ENCODE assay signal across 8 cellular contexts in the genomic region with DNA sequence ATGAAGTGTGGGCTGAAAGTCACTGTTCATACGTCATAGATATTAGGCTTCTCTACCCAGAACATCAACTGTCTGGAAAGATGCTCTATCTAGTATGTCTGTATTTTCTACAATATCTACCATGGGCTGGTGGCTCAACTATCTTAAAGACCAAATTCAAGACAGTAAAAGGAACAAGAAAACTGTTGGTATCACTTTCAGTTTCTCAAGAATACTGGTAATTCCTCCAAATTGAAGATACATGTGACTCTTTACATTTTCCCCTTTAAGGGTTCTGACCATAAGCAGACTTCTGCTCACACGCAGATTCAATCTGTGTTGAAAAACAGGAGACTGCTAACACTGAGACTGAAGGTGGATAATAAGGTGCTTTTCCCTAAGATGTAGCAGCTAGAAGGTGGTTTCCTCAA. TPM values are rescaled to one million over a fixed set of nuclear protein-coding genes. Genes with fewer than 3 reads are reported as not detected.
A peak's percentile ranks its signal among the peaks of the same experiment; 100 is the strongest.
DNase-seq lines count a peak whose midpoint lies in the region; ATAC-seq, FAIRE-seq and TF ChIP-seq lines count a peak whose summit lies in the region.

No MANE protein-coding gene starts in this region.

- no peak overlapping the region for H4K12ac ChIP-seq in trophoblast cell (ENCODE audit: low read depth, low read length)

- H3K27me3 Mint-ChIP-seq in GM23338 (ENCODE audit: insufficient read depth, low read depth, poor library complexity), result peaks cover 5% of the 10 kb centered on the region

- H3K4me2 ChIP-seq in GM23338 (no peak overlapping the region), mesenchymal stem cell (ENCODE audit: low read length, poor library complexity, severe bottlenecking) (no peak overlapping the region), trophoblast cell (ENCODE audit: low read length) (no peak overlapping the region)

- H2BK120ac ChIP-seq in mesenchymal stem cell (ENCODE audit: low read depth, low read length) (no peak overlapping the region), trophoblast cell (ENCODE audit: insufficient read depth, low read length, poor library complexity) (no peak overlapping the region)

- H3K9ac ChIP-seq in mesenchymal stem cell (ENCODE audit: low read length), result no peak overlapping the region
- H3K9ac ChIP-seq in trophoblast cell (ENCODE audit: low read length), result no peak overlapping the region

- H4K8ac ChIP-seq in mesenchymal stem cell (ENCODE audit: low read length), result no peak overlapping the region
- H4K8ac ChIP-seq in trophoblast cell (ENCODE audit: low read depth, low read length), result no peak overlapping the region

- H3K4me1 ChIP-seq in GM23338 (ENCODE audit: insufficient read depth), result peaks cover 25% of the 10 kb centered on the region
- peaks cover 10% of the 10 kb centered on the region for H3K4me1 ChIP-seq in mesenchymal stem cell (ENCODE audit: control insufficient read depth, insufficient read depth, low read depth, low read length)
- no peaks in the 10 kb centered on the region for H3K4me1 ChIP-seq in trophoblast cell (ENCODE audit: control insufficient read depth in 1 of 2, insufficient read depth in 2 of 2, low read length in 2 of 2)

- H3K27me3 ChIP-seq in GM23338 (ENCODE audit: insufficient read depth), result no peaks in the 10 kb centered on the region
- no peaks in the 10 kb centered on the region for H3K27me3 ChIP-seq in mesenchymal stem cell (ENCODE audit: control insufficient read depth in 1 of 2, insufficient read depth in 1 of 2, low read length in 2 of 2)
- no peaks in the 10 kb centered on the region for H3K27me3 ChIP-seq in trophoblast cell (ENCODE audit: insufficient read depth, low read length)

- no peak for DNase-seq in GM23338 (ENCODE audit: low spot score)
- DNase-seq in NOMO-1 treated with DMSO at 0.1 percent for 48 hours (lab: John Stamatoyannopoulos, UW; ENCODE audit: unreplicated experiment), result peak; percentile 75
- DNase-seq in mesenchymal stem cell, result peak; percentile 26
- no peak for DNase-seq in activated effector memory CD4-positive, alpha-beta T cell treated with Interleukin-2 at 50 U/mL for 16 hours
- no peak for DNase-seq in D721Med (ENCODE audit: insufficient read length, low spot score)
- DNase-seq in trophoblast cell, result no peak
- no peak for DNase-seq in NCI-H345 treated with DMSO at 0.1 percent for 48 hours (lab: John Stamatoyannopoulos, UW; ENCODE audit: unreplicated experiment)

- no peak overlapping the region for H2AFZ ChIP-seq in GM23338
- H2AFZ ChIP-seq in mesenchymal stem cell (ENCODE audit: low read depth, low read length), result no peak overlapping the region
- H2AFZ ChIP-seq in trophoblast cell (ENCODE audit: insufficient read depth, low read length, poor library complexity), result no peak overlapping the region

- H3K4me1 Mint-ChIP-seq in GM23338, result peaks cover 32% of the 10 kb centered on the region

- H3K27ac Mint-ChIP-seq in GM23338, result no peak overlapping the region

- H3K79me2 ChIP-seq in GM23338 (replicated peaks; ENCODE audit: insufficient read depth) (peaks cover 100% of the 10 kb centered on the region), trophoblast cell (ENCODE audit: control insufficient read depth, insufficient read depth, low read length, poor library complexity) (peaks cover 3% of the 10 kb centered on the region)

- no peak overlapping the region for H3K4me3 Mint-ChIP-seq in GM23338

- FAIRE-seq in D721Med (lab: Jason Lieb, UNC), result no peak

- peak overlapping the region; percentile 11; the same call in 1 of the 2 replicates for H3K27ac ChIP-seq in GM23338 (ENCODE audit: low read depth)
- H3K27ac ChIP-seq in mesenchymal stem cell (ENCODE audit: low read length, poor library complexity, severe bottlenecking), result no peak overlapping the region
- no peak overlapping the region for H3K27ac ChIP-seq in trophoblast cell (ENCODE audit: low read depth, low read length)

- H3K4me3 ChIP-seq in GM23338, result no peak overlapping the region
- H3K4me3 ChIP-seq in mesenchymal stem cell (ENCODE audit: insufficient read depth in 1 of 2, low read depth in 1 of 2, low read length in 2 of 2), result no peak overlapping the region
- no peak overlapping the region for H3K4me3 ChIP-seq in trophoblast cell (ENCODE audit: low read depth, low read length)

- H4K20me1 ChIP-seq in GM23338 (replicated peaks; ENCODE audit: insufficient read depth), result peaks cover 65% of the 10 kb centered on the region

- no peak overlapping the region for H2BK5ac ChIP-seq in mesenchymal stem cell (ENCODE audit: low read depth, low read length, poor library complexity, severe bottlenecking)
- H2BK5ac ChIP-seq in trophoblast cell (ENCODE audit: low read depth, low read length, poor library complexity), result no peak overlapping the region

- no peak for TF ChIP-seq CTCF in GM23338 (conservative IDR thresholded peaks at IDR 0.05; ENCODE audit: low read depth in 2 of 2)
- TF ChIP-seq CTCF in D721Med (IDR thresholded peaks at IDR 0.05; ENCODE audit: insufficient read depth, missing control alignments), result no peak

- no peak overlapping the region for H3K18ac ChIP-seq in mesenchymal stem cell (ENCODE audit: low read depth in 1 of 2, low read length in 2 of 2)
- H3K18ac ChIP-seq in trophoblast cell (ENCODE audit: low read length), result no peak overlapping the region

- peaks cover 19% of the 10 kb centered on the region for H3K36me3 Mint-ChIP-seq in GM23338 (ENCODE audit: low read depth)

- H3K14ac ChIP-seq in mesenchymal stem cell (ENCODE audit: low read length in 2 of 2), result no peak overlapping the region
- no peak overlapping the region for H3K14ac ChIP-seq in trophoblast cell (ENCODE audit: low read length)

- ATAC-seq in GM18502 (IDR thresholded peaks at IDR 0.05; ENCODE audit: poor library complexity, unreplicated experiment) (peak; percentile 53), GM23338 (no peak)

- H3K9me2 ChIP-seq in GM23338 (ENCODE audit: insufficient read depth), result no peaks in the 10 kb centered on the region

- H2BK15ac ChIP-seq in mesenchymal stem cell (ENCODE audit: low read depth, poor library complexity, severe bottlenecking), result no peak overlapping the region

- H2AK5ac ChIP-seq in mesenchymal stem cell (ENCODE audit: low read length, severe bottlenecking) (no peak overlapping the region), trophoblast cell (ENCODE audit: low read length) (no peak overlapping the region)

- no peak overlapping the region for H3K23ac ChIP-seq in mesenchymal stem cell (ENCODE audit: low read length in 2 of 2)
- H3K23ac ChIP-seq in trophoblast cell (ENCODE audit: low read length), result no peak overlapping the region

- H3K9me3 ChIP-seq in mesenchymal stem cell (ENCODE audit: control insufficient read depth, low read length), result no peaks in the 10 kb centered on the region
- H3K9me3 ChIP-seq in trophoblast cell (ENCODE audit: insufficient read depth, low read depth, low read length), result no peaks in the 10 kb centered on the region

- H4K91ac ChIP-seq in mesenchymal stem cell (ENCODE audit: low read length), result no peak overlapping the region
- H4K91ac ChIP-seq in trophoblast cell (ENCODE audit: low read depth, low read length), result no peak overlapping the region

- H3K36me3 ChIP-seq in GM23338 (ENCODE audit: insufficient read depth) (no peaks in the 10 kb centered on the region; the same call in 1 of the 2 replicates), mesenchymal stem cell (ENCODE audit: control insufficient read depth in 1 of 2, insufficient read depth in 2 of 2, low read depth in 1 of 2, low read length in 2 of 2) (peaks cover 7 to 15% of the 10 kb centered on the region in 2 experiments), trophoblast cell (ENCODE audit: control insufficient read depth in 1 of 2, insufficient read depth in 2 of 2, low read length in 2 of 2) (no peaks in the 10 kb centered on the region)

- H2BK12ac ChIP-seq in mesenchymal stem cell (ENCODE audit: low read length in 2 of 2), result no peak overlapping the region
- no peak overlapping the region for H2BK12ac ChIP-seq in trophoblast cell (ENCODE audit: low read length)

- 0 out of 3 replicates have a peak, but pooled peaks cover 3% of the 10 kb centered on the region for H3K9me3 Mint-ChIP-seq in GM23338

- no peaks in the 10 kb centered on the region for H3F3A ChIP-seq in GM23338 (replicated peaks; ENCODE audit: low read depth)

- no peak overlapping the region for H3K4ac ChIP-seq in mesenchymal stem cell (ENCODE audit: low read depth in 1 of 2, low read length in 2 of 2)
- H3K4ac ChIP-seq in trophoblast cell (ENCODE audit: low read depth, low read length), result no peak overlapping the region

- no CpG with 5 or more reads among the region's 2 CpGs for WGBS in mesenchymal stem cell
- WGBS in trophoblast cell (ENCODE audit: extremely low coverage, insufficient coverage, insufficient read length), result no CpG with 5 or more reads among the region's 2 CpGs

- H3K79me1 ChIP-seq in mesenchymal stem cell (replicated peaks; ENCODE audit: low read length, poor library complexity, severe bottlenecking) (peaks cover 10% of the 10 kb centered on the region), trophoblast cell (ENCODE audit: low read length) (no peaks in the 10 kb centered on the region)

TF ChIP-seq in GM23338, 12 proteins besides CTCF, POLR2A, EP300 and RAD21 (continues in another document):
- no peak for TF ChIP-seq POLR2AphosphoS5 (IDR thresholded peaks at IDR 0.05; ENCODE audit: low read depth)

RNA-seq across cellular contexts. Expression of a gene that starts 24.2 kb away (rescaled TPM):
- 116 and 178 TPM in 2 replicates for total RNA-seq in GM23338 (2014; rRNA removed; shearing (Covaris generic))
- polyA plus RNA-seq in GM23338 (2016; fragmentation: Nextera tagmentation; extraction: Ambion mirVana), result 83.9 and 89.8 TPM in 2 replicates
- 52.4 TPM for polyA plus RNA-seq in mesenchymal stem cell (2013, experiment 1 of 2)
- 54.0 TPM for polyA plus RNA-seq in mesenchymal stem cell (2013, experiment 2 of 2)
- polyA plus RNA-seq in trophoblast cell (2013), result 32.7 and 36.0 TPM in 2 replicates

Comparison
In these comparisons a context has a peak if more than half of its experiments do, and no peak if none do; other contexts are left out.
1. DNase-seq: peak in NOMO-1 treated with DMSO at 0.1 percent for 48 hours (single experiment) and mesenchymal stem cell (single experiment); none in GM23338 (single experiment), activated effector memory CD4-positive, alpha-beta T cell treated with Interleukin-2 at 50 U/mL for 16 hours (single experiment), D721Med (single experiment), trophoblast cell (0 of 2) and NCI-H345 treated with DMSO at 0.1 percent for 48 hours (single experiment).